In the genomic region with DNA sequence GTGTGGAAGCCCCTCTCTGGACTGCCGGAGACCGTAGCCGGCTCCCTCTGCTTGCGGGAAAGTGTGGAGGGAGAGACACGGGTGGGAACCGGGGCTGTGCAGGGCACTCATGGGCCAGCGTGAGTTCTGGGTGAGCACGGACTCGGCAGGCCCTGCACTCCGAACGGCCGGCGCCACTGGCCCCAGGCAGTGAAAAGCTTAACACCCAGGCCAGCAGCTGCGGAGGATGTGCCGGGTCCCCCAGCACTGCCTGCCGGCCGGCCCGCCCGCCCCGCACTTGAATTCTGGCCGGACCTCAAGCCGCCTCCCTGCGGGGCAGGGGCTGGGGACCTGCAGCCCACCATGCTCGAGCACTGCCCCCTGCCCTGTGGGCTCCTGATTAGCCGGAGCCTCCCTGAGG, we compare ENCODE assay signal across 28 cellular contexts.
"Had no signal": no experiment of that assay in that cellular context is flagged by ENCODE, and none has a peak within 500 bp of the region (broad histone marks: within the 10 kb centered on the region; RNA-seq: fewer than 3 reads in every experiment).

No MANE protein-coding gene starts in this region.

- H3K27ac ChIP-seq: neural progenitor cell, neutrophil, pancreas, prostate gland, right atrium auricular region, right lobe of liver, sigmoid colon, suprapubic skin, thoracic aorta, thyroid gland, tibial nerve, vagina had no signal

- DNase-seq: naive B cell; naive thymus-derived CD8-positive, alpha-beta T cell; nucleus accumbens; pancreas; retina; right lobe of liver; sigmoid colon; small intestine; stimulated activated CD4-positive, alpha-beta T cell treated with anti-CD3 and anti-CD28 coated beads, Interleukin-15, amount 100 ng/mL, for 24 hours; stimulated activated CD4-positive, alpha-beta T cell treated with anti-CD3 and anti-CD28 coated beads, Interleukin-2, amount 100 ng/mL, for 24 hours; stimulated activated CD4-positive, alpha-beta T cell treated with anti-CD3 and anti-CD28 coated beads, Interleukin-2, amount 100 ng/mL, for 48 hours; stimulated activated CD4-positive, alpha-beta T cell treated with anti-CD3 and anti-CD28 coated beads, Interleukin-4, amount 100 ng/mL, for 4 hours; stimulated activated CD8-positive, alpha-beta memory T cell treated with anti-CD3 and anti-CD28 coated beads, Interleukin-4, amount 100 ng/mL, for 48 hours; stimulated activated naive CD4-positive, alpha-beta T cell; stimulated activated naive CD8-positive, alpha-beta T cell treated with anti-CD3 and anti-CD28 coated beads, Interleukin-15, amount 100 ng/mL, for 72 hours; stimulated activated naive CD8-positive, alpha-beta T cell treated with anti-CD3 and anti-CD28 coated beads, Interleukin-15, Interleukin-2, amounts not matched to agents 100 U/mL and 50 U/mL, for 24 hours; substantia nigra; thyroid gland; trophoblast cell had no signal

- H3K4me1 ChIP-seq: neural progenitor cell, prostate gland, right atrium auricular region, right lobe of liver, suprapubic skin, thyroid gland, tibial nerve, vagina had no signal

- H2AFZ ChIP-seq: neural progenitor cell had no signal

- H3K27me3 ChIP-seq: neural progenitor cell, pancreas, right atrium auricular region, right lobe of liver, sigmoid colon, suprapubic skin, thyroid gland, tibial nerve, vagina had no signal

- H3K9me3 ChIP-seq: neutrophil, pancreas, prostate gland, right atrium auricular region, right lobe of liver, sigmoid colon, suprapubic skin, thoracic aorta, thyroid gland, vagina had no signal

- H3K36me3 ChIP-seq: neural progenitor cell, neutrophil, pancreas, prostate gland, right atrium auricular region, right lobe of liver, sigmoid colon, suprapubic skin, thoracic aorta, thyroid gland, tibial nerve, vagina had no signal

- H3K9ac ChIP-seq: neural progenitor cell had no signal

- H3K4me3 ChIP-seq: neural progenitor cell, pancreas, prostate gland, right atrium auricular region, right lobe of liver, sigmoid colon, suprapubic skin, thoracic aorta, thyroid gland, tibial nerve, vagina had no signal

- H3K4me2 ChIP-seq: neural progenitor cell had no signal

- ATAC-seq: naive thymus-derived CD8-positive, alpha-beta T cell; natural killer cell treated with Interleukin-12 subunit alpha and Interleukin-12 subunit beta and Interleukin-15 and Interleukin-18, amount 100 ng/mL, for 72 hours; pancreas; stimulated activated naive CD8-positive, alpha-beta T cell treated with anti-CD3 and anti-CD28 coated beads, Interleukin-15, amount 100 ng/mL, for 72 hours; stimulated activated naive CD8-positive, alpha-beta T cell treated with anti-CD3 and anti-CD28 coated beads, Interleukin-15, Interleukin-2, amounts not matched to agents 100 U/mL and 50 U/mL, for 24 hours had no signal
